In the genomic region with DNA sequence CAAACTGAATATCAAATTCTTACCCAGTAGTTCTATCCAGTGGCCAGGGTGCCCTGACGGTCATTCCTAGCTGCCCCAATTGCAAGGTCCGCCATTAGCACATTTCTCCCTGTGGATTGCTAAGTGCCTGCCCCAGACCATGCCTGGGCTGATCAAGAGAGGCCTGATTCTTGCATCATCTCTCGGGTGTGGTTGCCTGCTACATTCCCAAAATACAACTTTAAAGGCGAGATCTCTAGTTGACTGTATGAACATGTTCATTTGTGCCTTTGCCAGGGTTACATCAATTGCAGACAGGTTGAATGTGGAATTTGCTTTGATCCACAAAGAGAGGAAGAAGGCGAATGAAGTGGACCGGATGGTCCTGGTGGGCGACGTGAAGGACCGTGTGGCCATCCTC, we compare ENCODE assay signal across 2 cellular contexts.
TF ChIP-seq lines count a peak whose summit lies in the region.

No MANE protein-coding gene starts in this region.

TF ChIP-seq in IMR-90, 13 proteins besides CTCF, POLR2A, EP300 and RAD21:
- TF ChIP-seq RFX5 (IDR thresholded peaks at IDR 0.05; ENCODE audit: low read depth, low read length) (no peak), FOS (IDR thresholded peaks at IDR 0.05; ENCODE audit: low read depth, low read length) (no peak)

TF ChIP-seq in HepG2, 621 proteins besides CTCF, POLR2A, EP300 and RAD21:
- TF ChIP-seq, protein P1, sequence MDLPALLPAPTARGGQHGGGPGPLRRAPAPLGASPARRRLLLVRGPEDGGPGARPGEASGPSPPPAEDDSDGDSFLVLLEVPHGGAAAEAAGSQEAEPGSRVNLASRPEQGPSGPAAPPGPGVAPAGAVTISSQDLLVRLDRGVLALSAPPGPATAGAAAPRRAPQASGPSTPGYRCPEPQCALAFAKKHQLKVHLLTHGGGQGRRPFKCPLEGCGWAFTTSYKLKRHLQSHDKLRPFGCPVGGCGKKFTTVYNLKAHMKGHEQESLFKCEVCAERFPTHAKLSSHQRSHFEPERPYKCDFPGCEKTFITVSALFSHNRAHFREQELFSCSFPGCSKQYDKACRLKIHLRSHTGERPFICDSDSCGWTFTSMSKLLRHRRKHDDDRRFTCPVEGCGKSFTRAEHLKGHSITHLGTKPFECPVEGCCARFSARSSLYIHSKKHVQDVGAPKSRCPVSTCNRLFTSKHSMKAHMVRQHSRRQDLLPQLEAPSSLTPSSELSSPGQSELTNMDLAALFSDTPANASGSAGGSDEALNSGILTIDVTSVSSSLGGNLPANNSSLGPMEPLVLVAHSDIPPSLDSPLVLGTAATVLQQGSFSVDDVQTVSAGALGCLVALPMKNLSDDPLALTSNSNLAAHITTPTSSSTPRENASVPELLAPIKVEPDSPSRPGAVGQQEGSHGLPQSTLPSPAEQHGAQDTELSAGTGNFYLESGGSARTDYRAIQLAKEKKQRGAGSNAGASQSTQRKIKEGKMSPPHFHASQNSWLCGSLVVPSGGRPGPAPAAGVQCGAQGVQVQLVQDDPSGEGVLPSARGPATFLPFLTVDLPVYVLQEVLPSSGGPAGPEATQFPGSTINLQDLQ (CRISPR knock-in tag; IDR thresholded peaks at IDR 0.05), result no peak
- TF ChIP-seq, protein P2, sequence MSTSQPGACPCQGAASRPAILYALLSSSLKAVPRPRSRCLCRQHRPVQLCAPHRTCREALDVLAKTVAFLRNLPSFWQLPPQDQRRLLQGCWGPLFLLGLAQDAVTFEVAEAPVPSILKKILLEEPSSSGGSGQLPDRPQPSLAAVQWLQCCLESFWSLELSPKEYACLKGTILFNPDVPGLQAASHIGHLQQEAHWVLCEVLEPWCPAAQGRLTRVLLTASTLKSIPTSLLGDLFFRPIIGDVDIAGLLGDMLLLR (CRISPR knock-in tag; IDR thresholded peaks at IDR 0.05), result no peak
- TF ChIP-seq, protein P3, sequence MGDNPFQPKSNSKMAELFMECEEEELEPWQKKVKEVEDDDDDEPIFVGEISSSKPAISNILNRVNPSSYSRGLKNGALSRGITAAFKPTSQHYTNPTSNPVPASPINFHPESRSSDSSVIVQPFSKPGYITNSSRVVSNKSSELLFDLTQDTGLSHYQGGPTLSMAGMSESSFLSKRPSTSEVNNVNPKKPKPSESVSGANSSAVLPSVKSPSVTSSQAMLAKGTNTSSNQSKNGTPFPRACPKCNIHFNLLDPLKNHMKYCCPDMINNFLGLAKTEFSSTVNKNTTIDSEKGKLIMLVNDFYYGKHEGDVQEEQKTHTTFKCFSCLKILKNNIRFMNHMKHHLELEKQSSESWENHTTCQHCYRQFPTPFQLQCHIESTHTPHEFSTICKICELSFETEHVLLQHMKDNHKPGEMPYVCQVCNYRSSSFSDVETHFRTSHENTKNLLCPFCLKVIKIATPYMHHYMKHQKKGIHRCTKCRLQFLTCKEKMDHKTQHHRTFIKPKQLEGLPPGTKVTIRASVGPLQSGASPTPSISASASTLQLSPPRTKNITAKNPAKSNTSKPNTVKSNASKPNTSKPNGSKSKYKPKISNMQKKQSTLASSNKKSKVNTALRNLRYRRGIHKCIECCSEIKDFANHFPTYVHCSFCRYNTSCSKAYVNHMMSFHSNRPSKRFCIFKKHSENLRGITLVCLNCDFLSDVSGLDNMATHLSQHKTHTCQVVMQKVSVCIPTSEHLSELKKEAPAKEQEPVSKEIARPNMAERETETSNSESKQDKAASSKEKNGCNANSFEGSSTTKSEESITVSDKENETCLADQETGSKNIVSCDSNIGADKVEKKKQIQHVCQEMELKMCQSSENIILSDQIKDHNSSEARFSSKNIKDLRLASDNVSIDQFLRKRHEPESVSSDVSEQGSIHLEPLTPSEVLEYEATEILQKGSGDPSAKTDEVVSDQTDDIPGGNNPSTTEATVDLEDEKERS (CRISPR knock-in tag; IDR thresholded peaks at IDR 0.05), result no peak
- TF ChIP-seq ZNF780A (CRISPR knock-in tag; IDR thresholded peaks at IDR 0.05) (no peak), ZNF614 (CRISPR knock-in tag; IDR thresholded peaks at IDR 0.05; ENCODE audit: borderline replicate concordance) (no peak)
- TF ChIP-seq, protein P4, sequence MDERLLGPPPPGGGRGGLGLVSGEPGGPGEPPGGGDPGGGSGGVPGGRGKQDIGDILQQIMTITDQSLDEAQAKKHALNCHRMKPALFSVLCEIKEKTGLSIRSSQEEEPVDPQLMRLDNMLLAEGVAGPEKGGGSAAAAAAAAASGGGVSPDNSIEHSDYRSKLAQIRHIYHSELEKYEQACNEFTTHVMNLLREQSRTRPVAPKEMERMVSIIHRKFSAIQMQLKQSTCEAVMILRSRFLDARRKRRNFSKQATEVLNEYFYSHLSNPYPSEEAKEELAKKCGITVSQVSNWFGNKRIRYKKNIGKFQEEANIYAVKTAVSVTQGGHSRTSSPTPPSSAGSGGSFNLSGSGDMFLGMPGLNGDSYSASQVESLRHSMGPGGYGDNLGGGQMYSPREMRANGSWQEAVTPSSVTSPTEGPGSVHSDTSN (CRISPR knock-in tag; IDR thresholded peaks at IDR 0.05), result no peak
